ENCODE assay signal across 1 cellular context in the genomic region with DNA sequence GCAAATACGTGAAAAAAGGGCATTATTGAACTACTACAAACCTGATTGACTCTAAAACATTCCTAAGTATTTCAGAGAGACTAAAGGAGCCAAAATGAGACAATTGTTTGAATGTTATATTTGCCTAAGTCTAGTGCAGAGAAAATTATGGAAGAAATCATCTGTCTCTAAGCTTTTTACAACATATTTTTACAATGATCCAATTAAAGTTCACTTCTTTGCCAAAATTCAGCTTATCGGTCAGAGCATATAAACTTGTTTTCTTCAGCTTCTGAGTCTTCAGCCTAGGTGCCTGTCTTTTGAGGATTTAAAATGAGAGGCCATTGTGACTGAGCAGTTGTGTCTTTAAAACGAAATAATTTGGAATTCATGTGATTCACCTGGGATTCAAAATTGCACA.
TF ChIP-seq lines count a peak whose summit lies in the region.

No MANE protein-coding gene starts in this region.

TF ChIP-seq in neural cell, 6 proteins besides CTCF, POLR2A, EP300 and RAD21 (continued from another document):
- TF ChIP-seq, protein P1, sequence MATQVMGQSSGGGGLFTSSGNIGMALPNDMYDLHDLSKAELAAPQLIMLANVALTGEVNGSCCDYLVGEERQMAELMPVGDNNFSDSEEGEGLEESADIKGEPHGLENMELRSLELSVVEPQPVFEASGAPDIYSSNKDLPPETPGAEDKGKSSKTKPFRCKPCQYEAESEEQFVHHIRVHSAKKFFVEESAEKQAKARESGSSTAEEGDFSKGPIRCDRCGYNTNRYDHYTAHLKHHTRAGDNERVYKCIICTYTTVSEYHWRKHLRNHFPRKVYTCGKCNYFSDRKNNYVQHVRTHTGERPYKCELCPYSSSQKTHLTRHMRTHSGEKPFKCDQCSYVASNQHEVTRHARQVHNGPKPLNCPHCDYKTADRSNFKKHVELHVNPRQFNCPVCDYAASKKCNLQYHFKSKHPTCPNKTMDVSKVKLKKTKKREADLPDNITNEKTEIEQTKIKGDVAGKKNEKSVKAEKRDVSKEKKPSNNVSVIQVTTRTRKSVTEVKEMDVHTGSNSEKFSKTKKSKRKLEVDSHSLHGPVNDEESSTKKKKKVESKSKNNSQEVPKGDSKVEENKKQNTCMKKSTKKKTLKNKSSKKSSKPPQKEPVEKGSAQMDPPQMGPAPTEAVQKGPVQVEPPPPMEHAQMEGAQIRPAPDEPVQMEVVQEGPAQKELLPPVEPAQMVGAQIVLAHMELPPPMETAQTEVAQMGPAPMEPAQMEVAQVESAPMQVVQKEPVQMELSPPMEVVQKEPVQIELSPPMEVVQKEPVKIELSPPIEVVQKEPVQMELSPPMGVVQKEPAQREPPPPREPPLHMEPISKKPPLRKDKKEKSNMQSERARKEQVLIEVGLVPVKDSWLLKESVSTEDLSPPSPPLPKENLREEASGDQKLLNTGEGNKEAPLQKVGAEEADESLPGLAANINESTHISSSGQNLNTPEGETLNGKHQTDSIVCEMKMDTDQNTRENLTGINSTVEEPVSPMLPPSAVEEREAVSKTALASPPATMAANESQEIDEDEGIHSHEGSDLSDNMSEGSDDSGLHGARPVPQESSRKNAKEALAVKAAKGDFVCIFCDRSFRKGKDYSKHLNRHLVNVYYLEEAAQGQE (IDR thresholded peaks at IDR 0.05; ENCODE audit: borderline replicate concordance): no peak
- no peak for TF ChIP-seq EZH2 (IDR thresholded peaks at IDR 0.05; ENCODE audit: borderline replicate concordance, insufficient read depth, low read length, poor library complexity, severe bottlenecking)
- no peak for TF ChIP-seq POLR2AphosphoS5 (IDR thresholded peaks at IDR 0.05)
- TF ChIP-seq SMC3 (conservative IDR thresholded peaks at IDR 0.05; ENCODE audit: poor library complexity): no peak
- TF ChIP-seq MXI1 (conservative IDR thresholded peaks at IDR 0.05; ENCODE audit: poor library complexity, severe bottlenecking): no peak
TF ChIP-seq in neural cell: peak in this region for 0.
